ENCODE assay signal across 1 cellular context in genomic region chr20:46725186-46726165, GRCh38.
TF ChIP-seq lines count a peak whose summit lies in the region.

No MANE protein-coding gene starts in this region.

TF ChIP-seq in HepG2, 621 proteins besides CTCF, POLR2A, EP300 and RAD21 (continued from another document):
- TF ChIP-seq, protein P1, sequence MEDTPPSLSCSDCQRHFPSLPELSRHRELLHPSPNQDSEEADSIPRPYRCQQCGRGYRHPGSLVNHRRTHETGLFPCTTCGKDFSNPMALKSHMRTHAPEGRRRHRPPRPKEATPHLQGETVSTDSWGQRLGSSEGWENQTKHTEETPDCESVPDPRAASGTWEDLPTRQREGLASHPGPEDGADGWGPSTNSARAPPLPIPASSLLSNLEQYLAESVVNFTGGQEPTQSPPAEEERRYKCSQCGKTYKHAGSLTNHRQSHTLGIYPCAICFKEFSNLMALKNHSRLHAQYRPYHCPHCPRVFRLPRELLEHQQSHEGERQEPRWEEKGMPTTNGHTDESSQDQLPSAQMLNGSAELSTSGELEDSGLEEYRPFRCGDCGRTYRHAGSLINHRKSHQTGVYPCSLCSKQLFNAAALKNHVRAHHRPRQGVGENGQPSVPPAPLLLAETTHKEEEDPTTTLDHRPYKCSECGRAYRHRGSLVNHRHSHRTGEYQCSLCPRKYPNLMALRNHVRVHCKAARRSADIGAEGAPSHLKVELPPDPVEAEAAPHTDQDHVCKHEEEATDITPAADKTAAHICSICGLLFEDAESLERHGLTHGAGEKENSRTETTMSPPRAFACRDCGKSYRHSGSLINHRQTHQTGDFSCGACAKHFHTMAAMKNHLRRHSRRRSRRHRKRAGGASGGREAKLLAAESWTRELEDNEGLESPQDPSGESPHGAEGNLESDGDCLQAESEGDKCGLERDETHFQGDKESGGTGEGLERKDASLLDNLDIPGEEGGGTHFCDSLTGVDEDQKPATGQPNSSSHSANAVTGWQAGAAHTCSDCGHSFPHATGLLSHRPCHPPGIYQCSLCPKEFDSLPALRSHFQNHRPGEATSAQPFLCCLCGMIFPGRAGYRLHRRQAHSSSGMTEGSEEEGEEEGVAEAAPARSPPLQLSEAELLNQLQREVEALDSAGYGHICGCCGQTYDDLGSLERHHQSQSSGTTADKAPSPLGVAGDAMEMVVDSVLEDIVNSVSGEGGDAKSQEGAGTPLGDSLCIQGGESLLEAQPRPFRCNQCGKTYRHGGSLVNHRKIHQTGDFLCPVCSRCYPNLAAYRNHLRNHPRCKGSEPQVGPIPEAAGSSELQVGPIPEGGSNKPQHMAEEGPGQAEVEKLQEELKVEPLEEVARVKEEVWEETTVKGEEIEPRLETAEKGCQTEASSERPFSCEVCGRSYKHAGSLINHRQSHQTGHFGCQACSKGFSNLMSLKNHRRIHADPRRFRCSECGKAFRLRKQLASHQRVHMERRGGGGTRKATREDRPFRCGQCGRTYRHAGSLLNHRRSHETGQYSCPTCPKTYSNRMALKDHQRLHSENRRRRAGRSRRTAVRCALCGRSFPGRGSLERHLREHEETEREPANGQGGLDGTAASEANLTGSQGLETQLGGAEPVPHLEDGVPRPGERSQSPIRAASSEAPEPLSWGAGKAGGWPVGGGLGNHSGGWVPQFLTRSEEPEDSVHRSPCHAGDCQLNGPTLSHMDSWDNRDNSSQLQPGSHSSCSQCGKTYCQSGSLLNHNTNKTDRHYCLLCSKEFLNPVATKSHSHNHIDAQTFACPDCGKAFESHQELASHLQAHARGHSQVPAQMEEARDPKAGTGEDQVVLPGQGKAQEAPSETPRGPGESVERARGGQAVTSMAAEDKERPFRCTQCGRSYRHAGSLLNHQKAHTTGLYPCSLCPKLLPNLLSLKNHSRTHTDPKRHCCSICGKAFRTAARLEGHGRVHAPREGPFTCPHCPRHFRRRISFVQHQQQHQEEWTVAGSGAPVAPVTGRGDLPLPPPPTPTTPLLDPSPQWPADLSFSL (CRISPR knock-in tag; IDR thresholded peaks at IDR 0.05) = no peak
- TF ChIP-seq PHF21A (CRISPR knock-in tag; IDR thresholded peaks at IDR 0.05) (no peak), GATA4 (IDR thresholded peaks at IDR 0.05; ENCODE audit: borderline replicate concordance, low read depth) (no peak), MTA3 (CRISPR knock-in tag; IDR thresholded peaks at IDR 0.05) (no peak), AGO2 (optimal IDR thresholded peaks at IDR 0.05; ENCODE audit: low read depth, low read length) (peak; percentile 37), TFAP4 (IDR thresholded peaks at IDR 0.05; ENCODE audit: borderline replicate concordance, low read depth) (no peak), ARID2 (CRISPR knock-in tag; IDR thresholded peaks at IDR 0.05; ENCODE audit: borderline replicate concordance) (no peak), ZSCAN21 (CRISPR knock-in tag; IDR thresholded peaks at IDR 0.05; ENCODE audit: borderline replicate concordance) (0 out of 2 replicates have a peak, but pooled peaks have one; percentile 18)
- TF ChIP-seq, protein P2, sequence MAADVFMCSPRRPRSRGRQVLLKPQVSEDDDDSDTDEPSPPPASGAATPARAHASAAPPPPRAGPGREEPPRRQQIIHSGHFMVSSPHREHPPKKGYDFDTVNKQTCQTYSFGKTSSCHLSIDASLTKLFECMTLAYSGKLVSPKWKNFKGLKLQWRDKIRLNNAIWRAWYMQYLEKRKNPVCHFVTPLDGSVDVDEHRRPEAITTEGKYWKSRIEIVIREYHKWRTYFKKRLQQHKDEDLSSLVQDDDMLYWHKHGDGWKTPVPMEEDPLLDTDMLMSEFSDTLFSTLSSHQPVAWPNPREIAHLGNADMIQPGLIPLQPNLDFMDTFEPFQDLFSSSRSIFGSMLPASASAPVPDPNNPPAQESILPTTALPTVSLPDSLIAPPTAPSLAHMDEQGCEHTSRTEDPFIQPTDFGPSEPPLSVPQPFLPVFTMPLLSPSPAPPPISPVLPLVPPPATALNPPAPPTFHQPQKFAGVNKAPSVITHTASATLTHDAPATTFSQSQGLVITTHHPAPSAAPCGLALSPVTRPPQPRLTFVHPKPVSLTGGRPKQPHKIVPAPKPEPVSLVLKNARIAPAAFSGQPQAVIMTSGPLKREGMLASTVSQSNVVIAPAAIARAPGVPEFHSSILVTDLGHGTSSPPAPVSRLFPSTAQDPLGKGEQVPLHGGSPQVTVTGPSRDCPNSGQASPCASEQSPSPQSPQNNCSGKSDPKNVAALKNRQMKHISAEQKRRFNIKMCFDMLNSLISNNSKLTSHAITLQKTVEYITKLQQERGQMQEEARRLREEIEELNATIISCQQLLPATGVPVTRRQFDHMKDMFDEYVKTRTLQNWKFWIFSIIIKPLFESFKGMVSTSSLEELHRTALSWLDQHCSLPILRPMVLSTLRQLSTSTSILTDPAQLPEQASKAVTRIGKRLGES (CRISPR knock-in tag; IDR thresholded peaks at IDR 0.05; ENCODE audit: borderline replicate concordance) = no peak
TF ChIP-seq in HepG2: peak in this region for 6.
